In the genomic region with DNA sequence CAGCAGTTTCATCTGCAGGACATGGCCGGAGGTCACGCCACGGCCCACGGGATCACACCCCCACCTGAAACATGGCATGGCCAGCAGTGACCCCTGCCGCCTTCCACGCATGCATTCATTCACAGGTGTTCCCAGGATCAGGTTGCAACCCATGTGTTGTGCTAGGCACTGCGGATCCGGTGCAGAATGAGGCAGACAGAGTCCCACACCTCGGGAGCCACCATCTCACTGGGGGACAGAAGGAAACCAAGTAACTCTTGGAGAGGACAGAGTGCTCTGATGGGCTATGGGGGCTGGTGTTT, we compare ENCODE assay signal across 34 cellular contexts. TPM values are rescaled to one million over a fixed set of nuclear protein-coding genes. Genes with fewer than 3 reads are reported as not detected.
"Had no signal": no experiment of that assay in that cellular context is flagged by ENCODE, and none has a peak within 500 bp of the region (broad histone marks: within the 10 kb centered on the region; RNA-seq: fewer than 3 reads in every experiment).

No MANE protein-coding gene starts in this region.

- H3K4me3 ChIP-seq: adrenal gland, body of pancreas, breast epithelium, K562 had no signal

- H3K27ac ChIP-seq: adrenal gland, body of pancreas, breast epithelium, VCaP had no signal

- H3K9me3 ChIP-seq: adrenal gland, body of pancreas, breast epithelium had no signal

- H3K27me3 Mint-ChIP-seq: activated B cell treated with CpG ODN at 0.5 μM for 24 hours; activated T-cell treated with anti-CD3 and anti-CD28 coated beads, Interleukin-2, amount 50 U/mL, for 24 hours had no signal

- H3K27ac Mint-ChIP-seq: activated B cell treated with CpG ODN at 0.5 μM for 24 hours; activated CD8-positive, alpha-beta T cell treated with anti-CD3 and anti-CD28 coated beads, Interleukin-2, amount 10 ng/mL, durations not matched to agents 7 days and 5 days; activated naive CD4-positive, alpha-beta T cell treated with anti-CD3 and anti-CD28 coated beads for 36 hours; activated T-cell treated with anti-CD3 and anti-CD28 coated beads, Interleukin-2, amount 50 U/mL, for 24 hours; activated T-helper 1 cell treated with anti-CD3 and anti-CD28 coated beads, Interleukin-12 subunit alpha, Interleukin-12 subunit beta, Interleukin-2, Interleukin-4 antibody, amounts not matched to agents 30 ng/mL and 10 ng/mL and 1 ng/mL, durations not matched to agents 14 hours and 24 hours and 36 hours had no signal

- H3K4me3 Mint-ChIP-seq: activated B cell treated with CpG ODN at 0.5 μM for 24 hours; activated CD8-positive, alpha-beta T cell treated with anti-CD3 and anti-CD28 coated beads, Interleukin-2, amount 10 ng/mL, durations not matched to agents 7 days and 5 days; activated naive CD4-positive, alpha-beta T cell treated with anti-CD3 and anti-CD28 coated beads for 36 hours; activated T-cell treated with anti-CD3 and anti-CD28 coated beads, Interleukin-2, amount 50 U/mL, for 24 hours; activated T-helper 1 cell treated with anti-CD3 and anti-CD28 coated beads, Interleukin-12 subunit alpha, Interleukin-12 subunit beta, Interleukin-2, Interleukin-4 antibody, amounts not matched to agents 30 ng/mL and 10 ng/mL and 1 ng/mL, durations not matched to agents 14 hours and 24 hours and 36 hours had no signal

- ATAC-seq: activated CD8-positive, alpha-beta T cell treated with anti-CD3 and anti-CD28 coated beads, Interleukin-2, amount 10 ng/mL, durations not matched to agents 7 days and 5 days; activated naive CD4-positive, alpha-beta T cell treated with anti-CD3 and anti-CD28 coated beads, Interleukin-2, amount 50 U/mL, for 72 hours; body of pancreas; K562; Panc1 had no signal

- DNase-seq: activated B cell treated with CpG ODN at 0.5 μM for 24 hours; activated CD4-positive, alpha-beta T cell treated with anti-CD3 and anti-CD28 coated beads for 4 hours; activated CD4-positive, CD25-positive, alpha-beta regulatory T cell treated with anti-CD3 and anti-CD28 coated beads, Interleukin-2, amount 50 U/mL, for 72 hours; activated CD8-positive, alpha-beta T cell treated with anti-CD3 and anti-CD28 coated beads, Interleukin-2, amount 10 ng/mL, durations not matched to agents 7 days and 5 days; activated gamma-delta T cell treated with Interleukin-2 at 50 U/mL for 16 hours; activated naive CD4-positive, alpha-beta T cell treated with anti-CD3 and anti-CD28 coated beads for 36 hours; activated T-cell treated with anti-CD3 and anti-CD28 coated beads, Interleukin-2, amount 50 U/mL, for 24 hours; body of pancreas; IMR-90; NCI-H1092 treated with DMSO at 0.1 percent for 48 hours; NCI-H1417; NCI-H146; NCI-H187 treated with DMSO at 0.1 percent for 48 hours; NCI-H2081; NCI-H2171 treated with DMSO at 0.1 percent for 48 hours; NCI-H2227 treated with DMSO at 0.1 percent for 48 hours; NCI-H446; NCI-H510A treated with DMSO at 0.1 percent for 48 hours; NCI-H69; SW 1271; T-helper 1 cell; T-helper 2 cell; T-helper 9 cell had no signal

- FAIRE-seq: astrocyte, K562 had no signal

- H3K9me3 Mint-ChIP-seq: activated B cell treated with CpG ODN at 0.5 μM for 24 hours; activated naive CD4-positive, alpha-beta T cell treated with anti-CD3 and anti-CD28 coated beads for 36 hours; activated naive CD4-positive, alpha-beta T cell treated with anti-CD3 and anti-CD28 coated beads, Interleukin-2, amount 50 U/mL, for 72 hours; activated T-cell treated with anti-CD3 and anti-CD28 coated beads, Interleukin-2, amount 50 U/mL, for 24 hours; activated T-helper 1 cell treated with anti-CD3 and anti-CD28 coated beads, Interleukin-12 subunit alpha, Interleukin-12 subunit beta, Interleukin-2, Interleukin-4 antibody, amounts not matched to agents 30 ng/mL and 10 ng/mL and 1 ng/mL, durations not matched to agents 14 hours and 24 hours and 36 hours had no signal

- H3K36me3 ChIP-seq: adrenal gland, breast epithelium had no signal

- H3K27me3 ChIP-seq: adrenal gland, body of pancreas, breast epithelium had no signal

RNA-seq across cellular contexts. Expression of gene RPL3L, which starts 7.2 kb away (rescaled TPM):
- total RNA-seq: activated B cell treated with CpG ODN at 0.5 μM for 24 hours; activated naive CD4-positive, alpha-beta T cell treated with anti-CD3 and anti-CD28 coated beads for 36 hours; activated naive CD4-positive, alpha-beta T cell treated with anti-CD3 and anti-CD28 coated beads, Interleukin-2, amount 50 U/mL, for 72 hours; astrocyte; breast epithelium; IMR-90; M059J; RPMI7951 had no signal

RNA-seq across cellular contexts. Expression of gene RNF151, which starts 19.3 kb away (rescaled TPM):
- total RNA-seq: activated B cell treated with CpG ODN at 0.5 μM for 24 hours; activated CD8-positive, alpha-beta T cell treated with anti-CD3 and anti-CD28 coated beads, Interleukin-2, amount 10 ng/mL, durations not matched to agents 7 days and 5 days; activated naive CD4-positive, alpha-beta T cell treated with anti-CD3 and anti-CD28 coated beads for 36 hours; astrocyte; body of pancreas; cardiac septum; IMR-90; K562; M059J; RPMI7951 had no signal
